In the genomic region with DNA sequence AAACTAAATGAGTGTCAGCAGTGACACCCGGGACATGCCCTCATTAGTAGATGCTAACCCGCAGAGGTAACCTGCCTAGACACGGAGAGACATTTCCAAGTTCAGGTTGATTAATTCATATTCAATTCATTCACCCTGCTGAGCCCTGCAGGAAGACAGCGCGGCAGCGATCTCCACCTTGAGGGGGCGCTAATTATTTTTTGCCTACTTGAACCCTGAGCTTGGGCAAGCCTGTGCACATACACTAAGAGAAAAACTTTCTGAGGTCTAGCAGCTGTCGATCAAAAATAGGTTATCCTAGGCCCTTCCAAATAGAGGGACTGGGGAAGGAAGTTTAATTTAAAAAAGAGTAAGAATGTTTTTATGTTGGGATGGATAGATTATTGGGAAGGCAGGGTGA, we compare ENCODE assay signal across 9 cellular contexts. TPM values are rescaled to one million over a fixed set of nuclear protein-coding genes. Genes with fewer than 3 reads are reported as not detected.
DNase-seq lines count a peak whose midpoint lies in the region; ATAC-seq and TF ChIP-seq lines count a peak whose summit lies in the region.
"Had no signal": no experiment of that assay in that cellular context is flagged by ENCODE, and none has a peak within 500 bp of the region (broad histone marks: within the 10 kb centered on the region; RNA-seq: fewer than 3 reads in every experiment).

No MANE protein-coding gene starts in this region.

- POLR2A ChIA-PET in CD8-positive, alpha-beta T cell (lab: Charles Lee), result no interaction called here

- intact Hi-C loops in CD8-positive, alpha-beta T cell (cut with DNase I, micrococcal nuclease), result no loop called here

- H3K36me3 ChIP-seq in muscle layer of duodenum (ENCODE audit: control insufficient read depth in 1 of 2, insufficient read depth in 2 of 2, low read length in 2 of 2), result no peaks in the 10 kb centered on the region
- H3K36me3 ChIP-seq in CD8-positive, alpha-beta T cell (ENCODE audit: insufficient read depth, low read length), result no peaks in the 10 kb centered on the region
- H3K36me3 ChIP-seq: uterus had no signal

- H3K36me3 Mint-ChIP-seq in brain, result no peaks in the 10 kb centered on the region
- no peaks in the 10 kb centered on the region for H3K36me3 Mint-ChIP-seq in CD8-positive, alpha-beta T cell

- CTCF ChIA-PET in CD8-positive, alpha-beta T cell (lab: Charles Lee), result no interaction called here

- peaks cover 8% of the 10 kb centered on the region for H3K27me3 Mint-ChIP-seq in brain
- peaks cover 47% of the 10 kb centered on the region for H3K27me3 Mint-ChIP-seq in CD8-positive, alpha-beta T cell (ENCODE audit: low read depth)

- no peak for ATAC-seq in GM18498 (IDR thresholded peaks at IDR 0.05; ENCODE audit: unreplicated experiment)
- no peak for ATAC-seq in CD8-positive, alpha-beta T cell

- no peak overlapping the region for H3K27ac ChIP-seq in muscle layer of duodenum (ENCODE audit: low read length)
- no peak overlapping the region for H3K27ac ChIP-seq in CD8-positive, alpha-beta T cell (ENCODE audit: low read depth, low read length)

- peak overlapping the region in 1 of 5 experiments; percentile 25 for H3K27ac Mint-ChIP-seq in brain
- no peak overlapping the region for H3K27ac Mint-ChIP-seq in CD8-positive, alpha-beta T cell

- no peaks in the 10 kb centered on the region for H3K9me3 ChIP-seq in muscle layer of duodenum (ENCODE audit: control insufficient read depth in 1 of 2, low read length in 2 of 2)
- H3K9me3 ChIP-seq in CD8-positive, alpha-beta T cell (ENCODE audit: low read length), result no peaks in the 10 kb centered on the region
- H3K9me3 ChIP-seq: uterus had no signal

- H3K4me1 Mint-ChIP-seq in brain, result peaks cover 24% of the 10 kb centered on the region
- H3K4me1 Mint-ChIP-seq in CD8-positive, alpha-beta T cell (ENCODE audit: low read depth), result peaks cover 7% of the 10 kb centered on the region

- no peaks in the 10 kb centered on the region for H3K27me3 ChIP-seq in muscle layer of duodenum (ENCODE audit: low read depth, low read length)
- H3K27me3 ChIP-seq in CD8-positive, alpha-beta T cell (ENCODE audit: insufficient read depth, low read length), result peaks cover 5% of the 10 kb centered on the region
- H3K27me3 ChIP-seq: uterus had no signal

- H3K4me3 Mint-ChIP-seq in brain, result peak overlapping the region; percentile 80 to 88 (median 87)
- H3K4me3 Mint-ChIP-seq in CD8-positive, alpha-beta T cell, result no peak overlapping the region

- H3K4me3 ChIP-seq in muscle layer of duodenum (ENCODE audit: low read depth in 1 of 2, low read length in 2 of 2), result peak overlapping the region; percentile 69 to 93
- H3K4me3 ChIP-seq in CD8-positive, alpha-beta T cell (ENCODE audit: low read depth, low read length), result no peak overlapping the region

- peak; percentile 55 for DNase-seq in DMS53 (lab: John Stamatoyannopoulos, UW)
- peak; percentile 73 for DNase-seq in HuH-7.5 (ENCODE audit: low spot score)
- no peak for DNase-seq in SHP77 treated with DMSO at 0.1 percent for 48 hours (lab: John Stamatoyannopoulos, UW)
- no peak for DNase-seq in CD8-positive, alpha-beta T cell
- DNase-seq in inferior parietal cortex (ENCODE audit: extremely low spot score), result no peak

- peaks cover 0 to 17% (median 4%) of the 10 kb centered on the region in 5 experiments for H3K9me3 Mint-ChIP-seq in brain
- H3K9me3 Mint-ChIP-seq in CD8-positive, alpha-beta T cell, result no peaks in the 10 kb centered on the region

- peak in 1 of 2 experiments; percentile 60 for TF ChIP-seq CTCF in brain (conservative IDR thresholded peaks at IDR 0.05)
- TF ChIP-seq CTCF in CD8-positive, alpha-beta T cell (IDR thresholded peaks at IDR 0.05), result no peak

- peaks cover 0 to 13% of the 10 kb centered on the region in 2 donors for H3K4me1 ChIP-seq in muscle layer of duodenum (ENCODE audit: control insufficient read depth in 1 of 2, insufficient read depth in 2 of 2, low read length in 2 of 2)
- H3K4me1 ChIP-seq in CD8-positive, alpha-beta T cell (ENCODE audit: insufficient read depth, low read length), result no peaks in the 10 kb centered on the region
- H3K4me1 ChIP-seq: uterus had no signal

RNA-seq across cellular contexts. Expression of gene LYPD6, which starts 1.3 kb away (rescaled TPM):
- 2.7 TPM for polyA plus RNA-seq in brain (ENCODE audit: insufficient read depth, low read depth, low replicate concordance)
- not detected for total RNA-seq in CD8-positive, alpha-beta T cell

Comparison
In these comparisons a context has a peak if more than half of its experiments do, and no peak if none do; other contexts are left out.
1. DNase-seq: peak in DMS53 (single experiment) and HuH-7.5 (single experiment); none in SHP77 treated with DMSO at 0.1 percent for 48 hours (single experiment), CD8-positive, alpha-beta T cell (0 of 7) and inferior parietal cortex (single experiment).